In genomic region chr15:44038801-44039200, GRCh38 we compare ENCODE assay signal across 14 cellular contexts.
DNase-seq lines count a peak whose midpoint lies in the region; ATAC-seq and TF ChIP-seq lines count a peak whose summit lies in the region.
"Had no signal": no experiment of that assay in that cellular context is flagged by ENCODE, and none has a peak within 500 bp of the region (broad histone marks: within the 10 kb centered on the region; RNA-seq: fewer than 3 reads in every experiment).

No MANE protein-coding gene starts in this region.

- peaks cover 21% of the 10 kb centered on the region for H3K4me1 ChIP-seq in skeletal muscle satellite cell (ENCODE audit: control insufficient read depth, insufficient read depth, low read length)
- H3K4me1 ChIP-seq: Caco-2 had no signal

- no peak overlapping the region for H3K9ac ChIP-seq in skeletal muscle satellite cell (ENCODE audit: low read depth, low read length)

- H3K4me2 ChIP-seq in skeletal muscle satellite cell (ENCODE audit: low read length) = peak overlapping the region; percentile 55

- peak overlapping the region; percentile 38 for H3K4me3 ChIP-seq in WERI-Rb-1 (ENCODE audit: low read depth, low read length)
- peak overlapping the region; percentile 34 for H3K4me3 ChIP-seq in iPS-18c (ENCODE audit: insufficient read depth, low read depth, low read length)
- no peak overlapping the region for H3K4me3 ChIP-seq in skeletal muscle satellite cell (ENCODE audit: low read length)

- H3K27me3 ChIP-seq in WERI-Rb-1 (ENCODE audit: insufficient read depth, low read depth, severe bottlenecking) (no peaks in the 10 kb centered on the region), skeletal muscle satellite cell (ENCODE audit: control insufficient read depth, insufficient read depth, low read length) (no peaks in the 10 kb centered on the region)

- ATAC-seq in HG03139 (IDR thresholded peaks at IDR 0.05; ENCODE audit: unreplicated experiment) = no peak
- no peak for ATAC-seq in HG03565 (IDR thresholded peaks at IDR 0.05; ENCODE audit: unreplicated experiment)
- ATAC-seq: activated CD8-positive, alpha-beta T cell treated with anti-CD3 and anti-CD28 coated beads, Interleukin-2, amount 10 ng/mL, durations not matched to agents 7 days and 5 days; effector memory CD8-positive, alpha-beta T cell had no signal

- H3K27ac ChIP-seq in WERI-Rb-1 = peak overlapping the region; percentile 49
- H3K27ac ChIP-seq: neutrophil had no signal

- no peaks in the 10 kb centered on the region for H3K36me3 ChIP-seq in WERI-Rb-1
- H3K36me3 ChIP-seq in skeletal muscle satellite cell (ENCODE audit: insufficient read depth, low read length) = no peaks in the 10 kb centered on the region
- H3K36me3 ChIP-seq: neutrophil had no signal

- no peaks in the 10 kb centered on the region for H3K9me3 ChIP-seq in WERI-Rb-1 (ENCODE audit: severe bottlenecking)
- H3K9me3 ChIP-seq in iPS-18c (ENCODE audit: control insufficient read depth, insufficient read depth, low read length) = no peaks in the 10 kb centered on the region
- H3K9me3 ChIP-seq in skeletal muscle satellite cell (replicated peaks; ENCODE audit: low read length) = no peaks in the 10 kb centered on the region
- H3K9me3 ChIP-seq: Caco-2, neutrophil had no signal

- DNase-seq in NCI-H187 treated with DMSO at 0.1 percent for 48 hours (lab: John Stamatoyannopoulos, UW) (peak; percentile 11), WERI-Rb-1 (peak; percentile 67), DMS 273 (lab: John Stamatoyannopoulos, UW; ENCODE audit: unreplicated experiment) (no peak)
- DNase-seq: activated CD8-positive, alpha-beta T cell treated with anti-CD3 and anti-CD28 coated beads, Interleukin-2, amount 10 ng/mL, durations not matched to agents 7 days and 5 days; Caco-2; effector memory CD8-positive, alpha-beta T cell; KG1; stimulated activated CD4-positive, alpha-beta T cell treated with anti-CD3 and anti-CD28 coated beads, Interleukin-4, amount 100 ng/mL, for 4 hours; T-helper 1 cell had no signal

- TF ChIP-seq CTCF in WERI-Rb-1 (IDR thresholded peaks at IDR 0.05; ENCODE audit: low read depth, low read length) = no peak
